ENCODE assay signal across 8 cellular contexts in the genomic region with DNA sequence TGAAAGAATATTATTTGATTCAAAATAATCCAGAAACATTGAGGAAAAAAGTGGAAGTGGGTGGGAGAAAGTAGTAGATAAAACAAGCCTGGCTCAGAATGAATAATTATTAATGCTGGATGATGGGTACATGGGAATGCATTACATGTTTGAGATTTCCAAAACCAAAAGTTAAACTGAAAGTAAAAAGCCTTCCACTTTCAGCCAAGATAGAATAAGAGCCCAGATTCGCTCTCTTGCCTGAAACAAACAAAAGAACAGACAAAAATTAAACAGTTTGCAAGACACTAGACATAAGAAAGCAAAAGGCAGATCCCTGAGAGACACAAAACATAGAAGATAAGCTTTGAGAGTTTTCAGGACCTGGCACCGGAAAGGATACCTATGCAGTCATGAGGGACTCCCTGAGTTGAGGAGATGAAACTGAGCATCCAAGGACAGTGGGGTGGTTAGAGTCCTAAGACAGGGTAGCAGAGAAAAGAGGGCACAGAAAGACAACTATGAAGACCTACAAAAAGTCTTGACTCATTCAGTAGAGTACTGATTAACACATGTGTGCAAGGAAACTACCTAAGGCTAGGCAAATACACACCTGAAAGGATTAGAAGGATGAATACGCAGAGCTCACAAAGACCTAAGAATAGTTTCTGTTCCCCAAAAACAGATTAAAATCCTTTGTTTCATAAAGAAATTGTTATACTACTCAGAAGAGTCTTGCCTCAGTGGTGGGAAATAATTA. TPM values are rescaled to one million over a fixed set of nuclear protein-coding genes. Genes with fewer than 3 reads are reported as not detected.
DNase-seq lines count a peak whose midpoint lies in the region; ATAC-seq lines count a peak whose summit lies in the region.

No MANE protein-coding gene starts in this region.

- H3K27me3 ChIP-seq in GM23248 (replicated peaks; ENCODE audit: insufficient read depth) (no peaks in the 10 kb centered on the region), rectal smooth muscle tissue (ENCODE audit: control insufficient read depth, insufficient read depth, low read length) (no peaks in the 10 kb centered on the region)

- H3K36me3 Mint-ChIP-seq in T-cell = peaks cover 29% of the 10 kb centered on the region

- H3F3A ChIP-seq in GM23248 (ENCODE audit: insufficient read depth) = no peaks in the 10 kb centered on the region

- H3K9me3 ChIP-seq in GM23248 (ENCODE audit: low read depth) = no peaks in the 10 kb centered on the region

- peak overlapping the region; percentile 45 for H2AFZ ChIP-seq in GM23248

- peaks cover 0 to 4% (median 2%) of the 10 kb centered on the region in 3 donors for H3K9me3 Mint-ChIP-seq in T-cell

- H3K79me2 ChIP-seq in GM23248 (ENCODE audit: insufficient read depth) = no peaks in the 10 kb centered on the region

- H3K9ac ChIP-seq in GM23248 = peak overlapping the region; percentile 11; the same call in 1 of the 2 replicates
- no peak overlapping the region for H3K9ac ChIP-seq in rectal smooth muscle tissue (ENCODE audit: low read length)

- POLR2A ChIA-PET in T-cell (lab: Charles Lee) = interaction anchor here in 1 of 2 donors (0.6 kb wide), 1 partner anchor 45 kb away, joined by 3 read pairs; no protein-coding TSS in a partner anchor

- H3K27ac Mint-ChIP-seq in T-cell = peak overlapping the region; percentile 0 to 2

- H3K4me3 Mint-ChIP-seq in T-cell = peak overlapping the region in 1 of 3 donors; percentile 2

- in situ Hi-C loops in GM23248 (cut with MboI) = no loop called here

- H3K4me1 ChIP-seq in GM23248 (ENCODE audit: insufficient read depth) = no peaks in the 10 kb centered on the region
- peaks cover 2% of the 10 kb centered on the region for H3K4me1 ChIP-seq in rectal smooth muscle tissue (ENCODE audit: control insufficient read depth, insufficient read depth, low read length)

- H3K36me3 ChIP-seq in GM23248 (ENCODE audit: low read depth) (no peaks in the 10 kb centered on the region), rectal smooth muscle tissue (ENCODE audit: control insufficient read depth, insufficient read depth, low read length) (no peaks in the 10 kb centered on the region)

- peak; percentile 12 for DNase-seq in GM23248
- no peak for DNase-seq in T-cell
- DNase-seq in NCI-H69 (lab: John Stamatoyannopoulos, UW) = no peak
- DNase-seq in NCI-H2171 treated with DMSO at 0.1 percent for 48 hours (lab: John Stamatoyannopoulos, UW) = no peak
- DNase-seq in foreskin melanocyte = no peak
- no peak for DNase-seq in Kasumi-1 (lab: John Stamatoyannopoulos, UW)

- CTCF ChIA-PET in T-cell (lab: Charles Lee) = no interaction called here

- no peaks in the 10 kb centered on the region for H3K27me3 Mint-ChIP-seq in T-cell

- H3K9me2 ChIP-seq in GM23248 (ENCODE audit: insufficient read depth) = no peaks in the 10 kb centered on the region

- no peaks in the 10 kb centered on the region for H4K20me1 ChIP-seq in GM23248 (ENCODE audit: insufficient read depth)

- H3K4me1 Mint-ChIP-seq in T-cell = peaks cover 10 to 17% (median 11%) of the 10 kb centered on the region in 3 donors

- peak overlapping the region; percentile 67 for H3K4me2 ChIP-seq in GM23248 (ENCODE audit: unreplicated experiment)

- H3K27ac ChIP-seq in GM23248 = no peak overlapping the region
- peak overlapping the region; percentile 16 for H3K27ac ChIP-seq in rectal smooth muscle tissue (ENCODE audit: low read depth, low read length)

- 76% methylated on average over 3 of the region's 3 CpGs for WGBS in GM23248 (ENCODE audit: low coverage in 1 of 2, low lambda C conversion rate in 2 of 2, missing lambda C conversion rate in 2 of 2), 2 experiments

- peak overlapping the region; percentile 36; the same call in 1 of the 2 replicates for H3K4me3 ChIP-seq in GM23248
- H3K4me3 ChIP-seq in rectal smooth muscle tissue (ENCODE audit: low read length) = peak overlapping the region; percentile 40

- ATAC-seq in GM18858 (IDR thresholded peaks at IDR 0.05; ENCODE audit: unreplicated experiment) (peak; percentile 66), T-cell (replicated peaks in 1 of 4) (no peak)

RNA-seq across cellular contexts. Expression of gene CEP83, which starts 54.1 kb away (rescaled TPM):
- total RNA-seq in GM23248 (2014; rRNA removed; shearing (Covaris generic)) = 5.8 and 21.6 TPM in 2 replicates
- 6.9 and 7.0 TPM in 2 replicates for polyA plus RNA-seq in GM23248 (2016; fragmentation: Nextera tagmentation; extraction: Ambion mirVana)
- total RNA-seq in T-cell = 10 to 100 TPM; 12.6 to 17.4 (median 14.6) TPM
